ENCODE assay signal across 19 cellular contexts in the genomic region with DNA sequence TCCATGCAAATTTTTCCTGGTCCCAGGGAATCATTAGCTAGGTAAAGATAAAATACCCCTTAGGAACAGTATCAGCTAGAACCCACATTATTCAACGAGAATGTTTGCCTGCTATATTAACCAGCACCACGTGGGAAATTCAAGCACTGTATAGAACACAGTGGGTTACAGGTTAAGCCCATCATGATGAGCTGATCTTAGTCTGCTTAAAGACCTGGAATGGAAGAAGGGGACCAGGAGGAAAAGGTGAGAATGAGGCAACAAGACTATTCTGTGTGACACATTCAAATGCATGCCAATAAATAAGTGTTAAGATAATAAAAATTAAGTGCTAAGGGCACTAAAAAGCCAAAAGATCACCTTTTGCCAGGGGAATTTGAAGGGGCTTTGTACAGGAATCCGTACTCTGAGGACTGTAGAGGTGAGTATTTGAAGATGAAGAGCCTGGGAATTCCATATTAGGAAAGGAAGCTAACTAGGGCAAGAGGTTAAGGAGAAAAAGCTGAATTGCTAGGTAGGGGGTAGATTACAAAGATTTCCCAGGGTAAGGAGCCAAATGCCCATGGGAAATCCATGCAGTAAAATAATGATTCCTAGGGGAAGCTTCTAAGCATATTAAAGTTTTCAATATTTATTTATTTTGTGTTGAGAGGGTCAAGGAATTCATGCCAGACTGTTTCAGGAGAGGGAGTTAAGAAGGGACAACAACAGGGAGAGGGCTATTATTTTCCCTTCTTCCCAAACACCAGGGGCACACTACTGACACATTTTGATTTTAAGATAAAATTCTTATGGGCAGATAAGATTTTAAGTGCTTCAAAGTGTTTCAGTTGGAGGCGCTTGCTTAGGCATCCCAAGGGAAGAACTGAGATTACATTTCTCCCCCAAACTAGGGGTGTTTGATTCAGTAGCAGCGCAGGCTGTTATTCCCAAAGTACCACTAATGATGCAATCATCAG.
"Had no signal": no experiment of that assay in that cellular context is flagged by ENCODE, and none has a peak within 500 bp of the region (broad histone marks: within the 10 kb centered on the region; RNA-seq: fewer than 3 reads in every experiment).

No MANE protein-coding gene starts in this region.

- H3K36me3 ChIP-seq: right atrium auricular region, transverse colon had no signal

- DNase-seq: activated B cell treated with CpG ODN at 0.5 μM for 24 hours; activated CD4-positive, alpha-beta T cell treated with anti-CD3 and anti-CD28 coated beads for 48 hours; activated CD8-positive, alpha-beta memory T cell treated with anti-CD3 and anti-CD28 coated beads, Interleukin-2, amount 50 U/mL, for 4 hours; activated naive CD8-positive, alpha-beta T cell treated with anti-CD3 and anti-CD28 coated beads for 36 hours; activated T-cell treated with anti-CD3 and anti-CD28 coated beads, Interleukin-2, amount 50 U/mL, for 48 hours; amygdala; cortex of kidney; effector CD8-positive, alpha-beta T cell; foreskin keratinocyte; left colon; occipital lobe; small intestine; stimulated activated CD4-positive, alpha-beta T cell treated with anti-CD3 and anti-CD28 coated beads, Interleukin-4, amount 100 ng/mL, for 24 hours; stimulated activated naive CD4-positive, alpha-beta T cell treated with Interleukin-2 at 50 U/mL for 16 hours; T-helper 17 cell; transverse colon had no signal

- H3K27me3 ChIP-seq: right atrium auricular region had no signal

- ATAC-seq: activated CD8-positive, alpha-beta T cell treated with anti-CD3 and anti-CD28 coated beads, Interleukin-2, amount 10 ng/mL, durations not matched to agents 7 days and 5 days; foreskin keratinocyte; left colon; T-helper 17 cell had no signal

- H3K27ac Mint-ChIP-seq: activated B cell treated with CpG ODN at 0.5 μM for 24 hours; activated CD8-positive, alpha-beta T cell treated with anti-CD3 and anti-CD28 coated beads, Interleukin-2, amount 10 ng/mL, durations not matched to agents 7 days and 5 days; activated naive CD8-positive, alpha-beta T cell treated with anti-CD3 and anti-CD28 coated beads for 36 hours; T-helper 17 cell had no signal

- H3K27ac ChIP-seq: foreskin keratinocyte, right atrium auricular region, transverse colon had no signal

- H3K9me3 ChIP-seq: right atrium auricular region, transverse colon had no signal

- H3K9me3 Mint-ChIP-seq: activated B cell treated with CpG ODN at 0.5 μM for 24 hours; activated naive CD8-positive, alpha-beta T cell treated with anti-CD3 and anti-CD28 coated beads for 36 hours had no signal

- H3K4me3 ChIP-seq: lung, right atrium auricular region, transverse colon had no signal

- H3K4me3 Mint-ChIP-seq: activated B cell treated with CpG ODN at 0.5 μM for 24 hours; activated CD8-positive, alpha-beta T cell treated with anti-CD3 and anti-CD28 coated beads, Interleukin-2, amount 10 ng/mL, durations not matched to agents 7 days and 5 days; activated naive CD8-positive, alpha-beta T cell treated with anti-CD3 and anti-CD28 coated beads for 36 hours; T-helper 17 cell had no signal

- H3K4me1 ChIP-seq: foreskin keratinocyte had no signal

- H3K36me3 Mint-ChIP-seq: activated naive CD8-positive, alpha-beta T cell treated with anti-CD3 and anti-CD28 coated beads for 36 hours had no signal
